1 cellular context compared by ENCODE assay signal in the genomic region with DNA sequence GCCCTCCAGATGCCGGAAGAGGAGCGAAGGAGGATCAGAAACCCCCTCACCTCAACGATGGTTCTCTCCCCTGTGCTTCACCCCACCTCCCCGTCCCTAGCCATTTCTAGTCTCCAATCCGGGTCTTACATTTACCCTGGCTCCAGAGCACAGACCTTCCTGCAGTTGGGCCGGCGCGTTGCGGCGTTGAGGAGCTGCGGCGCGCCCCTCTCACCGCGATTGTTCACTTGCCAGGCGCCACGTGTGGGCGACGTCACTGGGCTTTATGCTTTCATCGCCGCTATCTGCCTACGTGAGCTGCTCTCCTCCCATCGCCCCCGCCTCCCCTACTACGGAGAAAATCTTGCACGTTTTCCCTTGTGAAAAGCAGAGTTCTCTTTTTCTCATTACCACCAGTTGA.
TF ChIP-seq lines count a peak whose summit lies in the region.

Gene CRISP2 (minus strand): TSS at position 198 of the 400 bp plus-strand sequence. CDS start 4,347 bp downstream, outside the sequence.

TF ChIP-seq in GM23338, 12 proteins besides CTCF, POLR2A, EP300 and RAD21 (continued from another document):
- TF ChIP-seq, protein P1, sequence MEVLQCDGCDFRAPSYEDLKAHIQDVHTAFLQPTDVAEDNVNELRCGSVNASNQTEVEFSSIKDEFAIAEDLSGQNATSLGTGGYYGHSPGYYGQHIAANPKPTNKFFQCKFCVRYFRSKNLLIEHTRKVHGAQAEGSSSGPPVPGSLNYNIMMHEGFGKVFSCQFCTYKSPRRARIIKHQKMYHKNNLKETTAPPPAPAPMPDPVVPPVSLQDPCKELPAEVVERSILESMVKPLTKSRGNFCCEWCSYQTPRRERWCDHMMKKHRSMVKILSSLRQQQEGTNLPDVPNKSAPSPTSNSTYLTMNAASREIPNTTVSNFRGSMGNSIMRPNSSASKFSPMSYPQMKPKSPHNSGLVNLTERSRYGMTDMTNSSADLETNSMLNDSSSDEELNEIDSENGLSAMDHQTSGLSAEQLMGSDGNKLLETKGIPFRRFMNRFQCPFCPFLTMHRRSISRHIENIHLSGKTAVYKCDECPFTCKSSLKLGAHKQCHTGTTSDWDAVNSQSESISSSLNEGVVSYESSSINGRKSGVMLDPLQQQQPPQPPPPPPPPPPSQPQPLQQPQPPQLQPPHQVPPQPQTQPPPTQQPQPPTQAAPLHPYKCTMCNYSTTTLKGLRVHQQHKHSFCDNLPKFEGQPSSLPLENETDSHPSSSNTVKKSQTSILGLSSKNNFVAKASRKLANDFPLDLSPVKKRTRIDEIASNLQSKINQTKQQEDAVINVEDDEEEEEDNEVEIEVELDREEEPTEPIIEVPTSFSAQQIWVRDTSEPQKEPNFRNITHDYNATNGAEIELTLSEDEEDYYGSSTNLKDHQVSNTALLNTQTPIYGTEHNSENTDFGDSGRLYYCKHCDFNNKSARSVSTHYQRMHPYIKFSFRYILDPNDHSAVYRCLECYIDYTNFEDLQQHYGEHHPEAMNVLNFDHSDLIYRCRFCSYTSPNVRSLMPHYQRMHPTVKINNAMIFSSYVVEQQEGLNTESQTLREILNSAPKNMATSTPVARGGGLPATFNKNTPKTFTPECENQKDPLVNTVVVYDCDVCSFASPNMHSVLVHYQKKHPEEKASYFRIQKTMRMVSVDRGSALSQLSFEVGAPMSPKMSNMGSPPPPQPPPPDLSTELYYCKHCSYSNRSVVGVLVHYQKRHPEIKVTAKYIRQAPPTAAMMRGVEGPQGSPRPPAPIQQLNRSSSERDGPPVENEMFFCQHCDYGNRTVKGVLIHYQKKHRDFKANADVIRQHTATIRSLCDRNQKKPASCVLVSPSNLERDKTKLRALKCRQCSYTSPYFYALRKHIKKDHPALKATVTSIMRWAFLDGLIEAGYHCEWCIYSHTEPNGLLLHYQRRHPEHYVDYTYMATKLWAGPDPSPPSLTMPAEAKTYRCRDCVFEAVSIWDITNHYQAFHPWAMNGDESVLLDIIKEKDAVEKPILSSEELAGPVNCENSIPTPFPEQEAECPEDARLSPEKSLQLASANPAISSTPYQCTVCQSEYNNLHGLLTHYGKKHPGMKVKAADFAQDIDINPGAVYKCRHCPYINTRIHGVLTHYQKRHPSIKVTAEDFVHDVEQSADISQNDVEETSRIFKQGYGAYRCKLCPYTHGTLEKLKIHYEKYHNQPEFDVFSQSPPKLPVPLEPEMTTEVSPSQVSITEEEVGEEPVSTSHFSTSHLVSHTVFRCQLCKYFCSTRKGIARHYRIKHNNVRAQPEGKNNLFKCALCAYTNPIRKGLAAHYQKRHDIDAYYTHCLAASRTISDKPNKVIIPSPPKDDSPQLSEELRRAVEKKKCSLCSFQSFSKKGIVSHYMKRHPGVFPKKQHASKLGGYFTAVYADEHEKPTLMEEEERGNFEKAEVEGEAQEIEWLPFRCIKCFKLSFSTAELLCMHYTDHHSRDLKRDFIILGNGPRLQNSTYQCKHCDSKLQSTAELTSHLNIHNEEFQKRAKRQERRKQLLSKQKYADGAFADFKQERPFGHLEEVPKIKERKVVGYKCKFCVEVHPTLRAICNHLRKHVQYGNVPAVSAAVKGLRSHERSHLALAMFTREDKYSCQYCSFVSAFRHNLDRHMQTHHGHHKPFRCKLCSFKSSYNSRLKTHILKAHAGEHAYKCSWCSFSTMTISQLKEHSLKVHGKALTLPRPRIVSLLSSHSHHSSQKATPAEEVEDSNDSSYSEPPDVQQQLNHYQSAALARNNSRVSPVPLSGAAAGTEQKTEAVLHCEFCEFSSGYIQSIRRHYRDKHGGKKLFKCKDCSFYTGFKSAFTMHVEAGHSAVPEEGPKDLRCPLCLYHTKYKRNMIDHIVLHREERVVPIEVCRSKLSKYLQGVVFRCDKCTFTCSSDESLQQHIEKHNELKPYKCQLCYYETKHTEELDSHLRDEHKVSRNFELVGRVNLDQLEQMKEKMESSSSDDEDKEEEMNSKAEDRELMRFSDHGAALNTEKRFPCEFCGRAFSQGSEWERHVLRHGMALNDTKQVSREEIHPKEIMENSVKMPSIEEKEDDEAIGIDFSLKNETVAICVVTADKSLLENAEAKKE (CRISPR knock-in tag; IDR thresholded peaks at IDR 0.05): no peak
- no peak for TF ChIP-seq EZH2phosphoT487 (IDR thresholded peaks at IDR 0.05; ENCODE audit: unreplicated experiment)
- no peak for TF ChIP-seq ETS1 (IDR thresholded peaks at IDR 0.05)
- TF ChIP-seq POLR2AphosphoS5 (IDR thresholded peaks at IDR 0.05; ENCODE audit: low read depth): no peak
